In the genomic region with DNA sequence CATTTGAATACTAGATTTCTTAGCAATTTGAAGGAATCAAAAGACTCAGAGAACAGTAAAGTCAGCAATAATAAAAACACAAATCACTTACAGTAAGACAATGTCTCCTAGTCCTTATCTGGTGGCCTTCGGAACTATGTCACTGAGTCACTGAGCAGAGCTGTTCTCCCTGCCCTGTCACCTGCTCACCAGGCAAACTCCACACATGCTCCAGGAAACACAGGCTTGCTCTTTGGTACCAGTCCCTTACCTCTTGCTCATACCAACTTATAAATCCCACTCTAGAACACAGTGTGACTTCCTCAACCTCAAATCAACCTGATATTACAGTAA, we compare ENCODE assay signal across 19 cellular contexts.
DNase-seq lines count a peak whose midpoint lies in the region; ATAC-seq, FAIRE-seq and TF ChIP-seq lines count a peak whose summit lies in the region.
"Had no signal": no experiment of that assay in that cellular context is flagged by ENCODE, and none has a peak within 500 bp of the region (broad histone marks: within the 10 kb centered on the region; RNA-seq: fewer than 3 reads in every experiment).

No MANE protein-coding gene starts in this region.

- no peak for TF ChIP-seq RAD21 in K562 (CRISPR knock-in tag; conservative IDR thresholded peaks at IDR 0.05 in 1 of 2, IDR thresholded peaks at IDR 0.05 in 1 of 2)

- no peaks in the 10 kb centered on the region for H3F3A ChIP-seq in smooth muscle cell (ENCODE audit: low read depth)

- WGBS in K562 (ENCODE audit: insufficient coverage, low coverage, missing lambda C conversion rate), result 11% methylated on average over 1 of the region's 1 CpG
- WGBS in right lobe of liver (ENCODE audit: insufficient coverage, low coverage, low lambda C conversion rate, missing lambda C conversion rate), result 38% methylated on average over 1 of the region's 1 CpG
- 52% methylated on average over 1 of the region's 1 CpG for WGBS in smooth muscle cell (ENCODE audit: low lambda C conversion rate)
- WGBS in mesendoderm (ENCODE audit: extremely low coverage, insufficient coverage, low lambda C conversion rate), result no CpG with 5 or more reads among the region's 1 CpG

- H4K5ac ChIP-seq in mesendoderm (ENCODE audit: low read length), result no peak overlapping the region

- H3K4me1 ChIP-seq in K562 (replicated peaks in 1 of 2; ENCODE audit: control insufficient read depth in 2 of 2, insufficient read depth in 2 of 2, low read length in 2 of 2) (peaks cover 0 to 3% of the 10 kb centered on the region in 2 experiments; a peak in 3 of 5 replicates), right lobe of liver (peaks cover 0 to 6% (median 0%) of the 10 kb centered on the region in 4 donors), smooth muscle cell (ENCODE audit: low read depth) (no peaks in the 10 kb centered on the region), mesendoderm (ENCODE audit: control insufficient read depth, low read depth, low read length) (no peaks in the 10 kb centered on the region)

- POLR2A ChIA-PET in K562 (lab: Yijun Ruan, JAX), result interaction anchor here (1.0 kb wide), 1 partner anchor 12 kb away, joined by 4 read pairs; no protein-coding TSS in a partner anchor

- H3K4me3 ChIP-seq in K562 (no peak overlapping the region), right lobe of liver (no peak overlapping the region), smooth muscle cell (no peak overlapping the region), mesendoderm (ENCODE audit: low read length) (no peak overlapping the region)
- H3K4me3 ChIP-seq: BLaER1, thoracic aorta had no signal

- H3K9ac ChIP-seq in K562 (ENCODE audit: insufficient read depth in 1 of 2, low read depth in 2 of 2, low read length in 2 of 2) (no peak overlapping the region), smooth muscle cell (ENCODE audit: low read depth) (no peak overlapping the region), mesendoderm (ENCODE audit: low read length) (no peak overlapping the region)

- TF ChIP-seq CTCF in K562 (IDR thresholded peaks at IDR 0.05 in 2 of 3, conservative IDR thresholded peaks at IDR 0.05 in 1 of 3; ENCODE audit: insufficient read depth in 2 of 3, low read depth in 1 of 3, low read length in 3 of 3) (no peak), right lobe of liver (IDR thresholded peaks at IDR 0.05) (no peak), smooth muscle cell (IDR thresholded peaks at IDR 0.05; ENCODE audit: borderline replicate concordance, insufficient read depth, poor library complexity, severe bottlenecking) (no peak)

- TF ChIP-seq POLR2A in K562 (conservative IDR thresholded peaks at IDR 0.05), result no peak
- TF ChIP-seq POLR2A in right lobe of liver (IDR thresholded peaks at IDR 0.05), result no peak

- H2AK5ac ChIP-seq in mesendoderm (ENCODE audit: low read length), result no peak overlapping the region

- CTCF ChIA-PET in K562 (lab: Yijun Ruan, JAX; ENCODE audit: low intra/inter-chr PET ratio), result no interaction called here

- no peak overlapping the region for H3K27ac ChIP-seq in K562 (ENCODE audit: extremely low read depth, low read depth, low read length)
- no peak overlapping the region for H3K27ac ChIP-seq in right lobe of liver
- H3K27ac ChIP-seq in smooth muscle cell (ENCODE audit: low read depth), result peak overlapping the region; percentile 0
- no peak overlapping the region for H3K27ac ChIP-seq in mesendoderm (ENCODE audit: low read depth, low read length)
- H3K27ac ChIP-seq: BLaER1, thoracic aorta had no signal

- no peaks in the 10 kb centered on the region for H3K9me1 ChIP-seq in K562 (ENCODE audit: control insufficient read depth, insufficient read depth, low read length)

- H3K18ac ChIP-seq in mesendoderm (ENCODE audit: low read length), result no peak overlapping the region

- H3K23ac ChIP-seq in mesendoderm (ENCODE audit: low read length), result no peak overlapping the region

- H3K79me2 ChIP-seq in K562 (ENCODE audit: control insufficient read depth, insufficient read depth, low read length), result no peaks in the 10 kb centered on the region
- peaks cover 7% of the 10 kb centered on the region for H3K79me2 ChIP-seq in smooth muscle cell (ENCODE audit: low read depth)
- H3K79me2 ChIP-seq in mesendoderm (ENCODE audit: control insufficient read depth, insufficient read depth, low read length), result no peaks in the 10 kb centered on the region

- H3K36me3 ChIP-seq in K562 (ENCODE audit: control insufficient read depth, insufficient read depth, low read length) (0 out of 3 replicates have a peak, but pooled peaks cover 9% of the 10 kb centered on the region), right lobe of liver (no peaks in the 10 kb centered on the region), smooth muscle cell (ENCODE audit: low read depth) (no peaks in the 10 kb centered on the region), mesendoderm (ENCODE audit: control insufficient read depth, insufficient read depth, low read length) (no peaks in the 10 kb centered on the region)
- H3K36me3 ChIP-seq: thoracic aorta had no signal

- H3K4me2 ChIP-seq in K562 (ENCODE audit: insufficient read depth, low read length) (no peak overlapping the region), smooth muscle cell (no peak overlapping the region), mesendoderm (ENCODE audit: low read length) (no peak overlapping the region)

- in situ Hi-C loops in K562 (cut with MboI), result no loop called here

- peak; percentile 71 for ATAC-seq in K562
- ATAC-seq in right lobe of liver, result peak; percentile 55 to 96 (median 68)

- no peaks in the 10 kb centered on the region for H3K79me1 ChIP-seq in mesendoderm (ENCODE audit: low read length)

- H2BK15ac ChIP-seq in mesendoderm (replicated peaks; ENCODE audit: low read depth), result no peak overlapping the region

- H3K56ac ChIP-seq in mesendoderm (ENCODE audit: low read length), result no peak overlapping the region

- DNase-seq in LoVo (ENCODE audit: low spot score) (peak; percentile 48), K562 (ENCODE audit: extremely low read depth in 1 of 4, low spot score in 3 of 4) (peak in 1 of 4 experiments; percentile 18), right lobe of liver (peak in 1 of 3 donors; percentile 20), smooth muscle cell (lab: John Stamatoyannopoulos, UW; ENCODE audit: unreplicated experiment) (no peak), mesendoderm (no peak), NCI-H345 (lab: John Stamatoyannopoulos, UW) (no peak)
- DNase-seq in activated CD8-positive, alpha-beta memory T cell treated with anti-CD3 and anti-CD28 coated beads, Interleukin-2, amount 50 U/mL, for 4 hours, result no peak
- DNase-seq: activated CD4-positive, CD25-positive, alpha-beta regulatory T cell treated with anti-CD3 and anti-CD28 coated beads, Interleukin-2, amount 50 U/mL, for 72 hours; activated naive CD4-positive, alpha-beta T cell treated with anti-CD3 and anti-CD28 coated beads, Interleukin-2, amount 10 ng/mL, durations not matched to agents 7 days and 5 days; HCEC 1CT; head of caudate nucleus; NCI-H146; nephron progenitor cell; NK-92 treated with Interleukin-12 subunit alpha and Interleukin-12 subunit beta, amount 100 ng/mL, for 24 hours; SHP77; stimulated activated CD4-positive, alpha-beta T cell treated with anti-CD3 and anti-CD28 coated beads, Interleukin-4, amount 100 ng/mL, for 1 hour; stimulated activated CD8-positive, alpha-beta memory T cell treated with anti-CD3 and anti-CD28 coated beads, Interleukin-4, amount 100 ng/mL, for 48 hours had no signal

- H4K20me1 ChIP-seq in K562 (replicated peaks; ENCODE audit: control insufficient read depth, insufficient read depth, low read length) (0 out of 2 replicates have a peak, but pooled peaks cover 12% of the 10 kb centered on the region), smooth muscle cell (ENCODE audit: low read depth) (peaks cover 41% of the 10 kb centered on the region)

- no TSS peak for BruUV-seq in K562 (replicated peaks; lab: Mats Ljungman, UMichigan)

- H3K4ac ChIP-seq in mesendoderm (ENCODE audit: low read depth, low read length), result no peak overlapping the region

- H2AFZ ChIP-seq in K562 (ENCODE audit: low read depth, low read length) (no peak overlapping the region), smooth muscle cell (ENCODE audit: low read depth) (no peak overlapping the region)

- intact Hi-C loops in K562 (cut with micrococcal nuclease), result no loop called here
- intact Hi-C loops in right lobe of liver (cut with DNase I), result no loop called here

- TF ChIP-seq EP300 in K562 (IDR thresholded peaks at IDR 0.05; ENCODE audit: low read length), result no peak

- H2BK120ac ChIP-seq in mesendoderm (ENCODE audit: low read depth, low read length), result no peak overlapping the region

- FAIRE-seq in K562 (lab: Jason Lieb, UNC), result peak; percentile 6

- H3K9me3 ChIP-seq in K562 (replicated peaks; ENCODE audit: control insufficient read depth, insufficient read depth, low read depth, low read length), result no peaks in the 10 kb centered on the region
- no peaks in the 10 kb centered on the region for H3K9me3 ChIP-seq in right lobe of liver
- no peaks in the 10 kb centered on the region for H3K9me3 ChIP-seq in smooth muscle cell (replicated peaks; ENCODE audit: low read depth)
- H3K9me3 ChIP-seq: BLaER1, thoracic aorta had no signal

- H4K8ac ChIP-seq in mesendoderm (ENCODE audit: low read depth, low read length), result no peak overlapping the region

- H3K27me3 ChIP-seq in K562 (ENCODE audit: control insufficient read depth in 2 of 2, insufficient read depth in 2 of 2, low read length in 2 of 2) (no peaks in the 10 kb centered on the region), right lobe of liver (no peaks in the 10 kb centered on the region), smooth muscle cell (ENCODE audit: low read depth) (no peaks in the 10 kb centered on the region), mesendoderm (ENCODE audit: insufficient read depth, low read length, poor library complexity) (no peaks in the 10 kb centered on the region)
- H3K27me3 ChIP-seq: BLaER1 had no signal

- H2BK5ac ChIP-seq in mesendoderm (ENCODE audit: low read length), result no peak overlapping the region

TF ChIP-seq in K562, 482 proteins besides CTCF, POLR2A, EP300 and RAD21:
- TF ChIP-seq CAMTA2 (CRISPR knock-in tag; conservative IDR thresholded peaks at IDR 0.05) (no peak), GATAD2A (IDR thresholded peaks at IDR 0.05) (no peak), C11orf30 (IDR thresholded peaks at IDR 0.05; ENCODE audit: low read depth) (peak; percentile 77), MAFK (IDR thresholded peaks at IDR 0.05; ENCODE audit: low read length) (0 out of 2 replicates have a peak, but pooled peaks have one; percentile 25), ZNF316 (IDR thresholded peaks at IDR 0.05) (peak; percentile 87), MAFG (tag; conservative IDR thresholded peaks at IDR 0.05) (peak; percentile 68), MAFF (IDR thresholded peaks at IDR 0.05; ENCODE audit: low read length) (peak; percentile 12; the same call in 1 of the 2 replicates)
